In genomic region chr19:56121180-56122167, GRCh38 we compare ENCODE assay signal across 1 cellular context.
TF ChIP-seq lines count a peak whose summit lies in the region.

Gene ZNF787, minus strand, starts transcription at chr19:56121295. Its CDS starts 18,078 bp downstream, at chr19:56103217.

TF ChIP-seq in HepG2, 621 proteins besides CTCF, POLR2A, EP300 and RAD21 (continued from another document and continues in another):
- TF ChIP-seq GMEB1 (CRISPR knock-in tag; IDR thresholded peaks at IDR 0.05; ENCODE audit: borderline replicate concordance) = peak; percentile 75; the same call in 1 of the 2 replicates
- no peak for TF ChIP-seq ATF7-NPFF (CRISPR knock-in tag; IDR thresholded peaks at IDR 0.05; ENCODE audit: low read depth)
- 0 out of 2 replicates have a peak, but pooled peaks have one; percentile 67 for TF ChIP-seq ZNF790 (CRISPR knock-in tag; IDR thresholded peaks at IDR 0.05; ENCODE audit: borderline replicate concordance)
- TF ChIP-seq SCMH1 (CRISPR knock-in tag; IDR thresholded peaks at IDR 0.05; ENCODE audit: borderline replicate concordance) = no peak
- TF ChIP-seq ZNF674 (CRISPR knock-in tag; IDR thresholded peaks at IDR 0.05; ENCODE audit: low read depth) = no peak
- TF ChIP-seq ZNF296 (CRISPR knock-in tag; conservative IDR thresholded peaks at IDR 0.05) = no peak
- peak; percentile 1; the same call in 1 of the 2 replicates for TF ChIP-seq FOXO1 (CRISPR knock-in tag; IDR thresholded peaks at IDR 0.05)
- no peak; the same call in 1 of the 2 replicates for TF ChIP-seq DPF2 (CRISPR knock-in tag; IDR thresholded peaks at IDR 0.05; ENCODE audit: borderline replicate concordance, low read depth)
- TF ChIP-seq ZNF34 (CRISPR knock-in tag; IDR thresholded peaks at IDR 0.05; ENCODE audit: borderline replicate concordance) = no peak
- TF ChIP-seq NR2F1 (CRISPR knock-in tag; IDR thresholded peaks at IDR 0.05) = no peak
- TF ChIP-seq JUND (CRISPR knock-in tag; IDR thresholded peaks at IDR 0.05) = no peak
- TF ChIP-seq PPARG (CRISPR knock-in tag; conservative IDR thresholded peaks at IDR 0.05) = 0 out of 2 replicates have a peak, but pooled peaks have one; percentile 11
- peak; percentile 51 for TF ChIP-seq TAF1 (CRISPR knock-in tag; IDR thresholded peaks at IDR 0.05)
- TF ChIP-seq CHD2 (IDR thresholded peaks at IDR 0.05; ENCODE audit: low read depth, low read length) = no peak
- TF ChIP-seq ZNF747 (CRISPR knock-in tag; IDR thresholded peaks at IDR 0.05; ENCODE audit: borderline replicate concordance) = no peak; the same call in 1 of the 2 replicates
- peak; percentile 53; the same call in 1 of the 2 replicates for TF ChIP-seq FOXJ3 (CRISPR knock-in tag; IDR thresholded peaks at IDR 0.05; ENCODE audit: borderline replicate concordance)
- TF ChIP-seq FUBP1 (CRISPR knock-in tag; IDR thresholded peaks at IDR 0.05; ENCODE audit: borderline replicate concordance) = no peak
- no peak for TF ChIP-seq ZBTB10 (CRISPR knock-in tag; IDR thresholded peaks at IDR 0.05; ENCODE audit: borderline replicate concordance)
- no peak for TF ChIP-seq LRRFIP1 (CRISPR knock-in tag; conservative IDR thresholded peaks at IDR 0.05)
- no peak for TF ChIP-seq TRIM24 (CRISPR knock-in tag; IDR thresholded peaks at IDR 0.05)
- TF ChIP-seq ZFP82 (CRISPR knock-in tag; IDR thresholded peaks at IDR 0.05; ENCODE audit: borderline replicate concordance) = peak; percentile 81; the same call in 1 of the 2 replicates
- no peak for TF ChIP-seq CEBPZ (IDR thresholded peaks at IDR 0.05; ENCODE audit: low read length)
- peak; percentile 61; the same call in 1 of the 2 replicates for TF ChIP-seq KDM3A (CRISPR knock-in tag; IDR thresholded peaks at IDR 0.05; ENCODE audit: low read depth)
- peak; percentile 68 for TF ChIP-seq ZNF143 (CRISPR knock-in tag; IDR thresholded peaks at IDR 0.05)
- TF ChIP-seq AFF4 (CRISPR knock-in tag; IDR thresholded peaks at IDR 0.05) = no peak
- TF ChIP-seq SMYD3 (CRISPR knock-in tag; IDR thresholded peaks at IDR 0.05) = no peak
- no peak; the same call in 1 of the 2 replicates for TF ChIP-seq SMC3 (IDR thresholded peaks at IDR 0.05; ENCODE audit: low read length)
- TF ChIP-seq HNF4A (CRISPR knock-in tag; IDR thresholded peaks at IDR 0.05) = no peak
- TF ChIP-seq ONECUT2 (CRISPR knock-in tag; IDR thresholded peaks at IDR 0.05) = no peak
- peak; percentile 86 for TF ChIP-seq RBM39 (IDR thresholded peaks at IDR 0.05; ENCODE audit: low read depth, low read length, poor library complexity, severe bottlenecking)
- TF ChIP-seq NFAT5 (CRISPR knock-in tag; IDR thresholded peaks at IDR 0.05) = no peak
- TF ChIP-seq ZNF276 (CRISPR knock-in tag; IDR thresholded peaks at IDR 0.05; ENCODE audit: low read depth) = 0 out of 2 replicates have a peak, but pooled peaks have one; percentile 43
